Comparison of ENCODE assay signal across 16 cellular contexts in the genomic region with DNA sequence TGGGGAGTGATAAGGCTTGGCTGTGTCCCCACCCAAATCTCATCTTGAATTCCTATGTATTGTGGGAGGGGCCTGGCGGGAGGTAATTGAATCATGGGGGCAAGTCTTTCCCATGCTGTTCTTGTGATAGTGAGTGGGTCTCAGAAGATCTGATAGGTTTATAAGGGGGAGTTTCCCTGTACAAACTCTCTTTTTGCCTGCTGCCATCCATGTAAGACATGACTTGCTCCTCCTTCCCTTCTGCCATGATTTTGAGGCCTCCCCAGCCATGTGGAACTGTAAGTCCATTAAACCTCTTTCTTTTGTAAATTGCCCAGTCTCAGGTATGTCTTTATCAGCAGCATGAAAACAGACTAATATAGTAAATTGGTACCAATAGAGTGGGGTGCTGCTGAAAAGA. TPM values are rescaled to one million over a fixed set of nuclear protein-coding genes. Genes with fewer than 3 reads are reported as not detected.
"Had no signal": no experiment of that assay in that cellular context is flagged by ENCODE, and none has a peak within 500 bp of the region (broad histone marks: within the 10 kb centered on the region; RNA-seq: fewer than 3 reads in every experiment).

No MANE protein-coding gene starts in this region.

RNA-seq across cellular contexts. Expression of a gene that starts 20.8 kb away (rescaled TPM):
- total RNA-seq: myocyte had no signal
- polyA plus RNA-seq: immature natural killer cell had no signal

RNA-seq across cellular contexts. Expression of a gene that starts 45.7 kb away (rescaled TPM):
- total RNA-seq: hepatocyte, kidney, kidney epithelial cell, left cardiac atrium, left ventricle myocardium inferior, left ventricle myocardium superior, lower leg skin, lung microvascular endothelial cell, mammary epithelial cell, mesothelial cell of epicardium, mononuclear cell, mucosa of gallbladder, myocyte had no signal
- polyA plus RNA-seq: hepatocyte; immature natural killer cell; keratinocyte; mammary epithelial cell; naive thymus-derived CD4-positive, alpha-beta T cell had no signal
